In genomic region chr20:1265916-1266166, GRCh38 we compare ENCODE assay signal across 8 cellular contexts. TPM values are rescaled to one million over a fixed set of nuclear protein-coding genes. Genes with fewer than 3 reads are reported as not detected.
DNase-seq lines count a peak whose midpoint lies in the region; ATAC-seq, FAIRE-seq and TF ChIP-seq lines count a peak whose summit lies in the region.

No MANE protein-coding gene starts in this region.

- peak overlapping the region; percentile 64 for H3K4me2 ChIP-seq in GM12878 (ENCODE audit: control insufficient read depth, insufficient read depth)

- TF ChIP-seq RAD21 in GM12878 (IDR thresholded peaks at IDR 0.05; ENCODE audit: insufficient read depth, low read depth, low read length), result no peak

- no peak for TF ChIP-seq EP300 in GM12878 (IDR thresholded peaks at IDR 0.05; ENCODE audit: borderline replicate concordance in 1 of 2, control insufficient read depth in 1 of 2, low read depth in 2 of 2, low read length in 2 of 2)

- CTCF ChIA-PET in GM12878 (lab: Yijun Ruan, JAX), result no interaction called here

- peaks cover 54% of the 10 kb centered on the region for H3K4me1 Mint-ChIP-seq in activated T-cell treated with anti-CD3 and anti-CD28 coated beads, Interleukin-2, amount 50 U/mL, for 4 hours (ENCODE audit: low read depth)

- intact Hi-C loops in GM12878 (cut with micrococcal nuclease; ENCODE audit: unreplicated experiment) (no loop called here), lower leg skin (cut with DNase I; ENCODE audit: low total_unique reads) (no loop called here), tibial artery (cut with DNase I; ENCODE audit: low total_unique reads) (no loop called here)

- TF ChIP-seq POLR2A in GM12878 (IDR thresholded peaks at IDR 0.05; ENCODE audit: low read depth, low read length) (no peak), lower leg skin (IDR thresholded peaks at IDR 0.05) (no peak)

- no peak overlapping the region for H3K9ac ChIP-seq in GM12878 (ENCODE audit: control insufficient read depth, insufficient read depth, low read length)

- H3K27me3 ChIP-seq in GM12878 (replicated peaks in 1 of 2; ENCODE audit: control insufficient read depth in 2 of 2, insufficient read depth in 2 of 2, low read length in 1 of 2), result peaks cover 3 to 10% of the 10 kb centered on the region in 2 experiments
- peaks cover 0 to 3% of the 10 kb centered on the region in 2 donors for H3K27me3 ChIP-seq in tibial artery

- RAD21 ChIA-PET in GM12878 (lab: Charles Lee; ENCODE audit: unreplicated experiment), result interaction anchor here (0.6 kb wide), 1 partner anchor 804 kb away, joined by 5 read pairs; the partner anchor contains the start of gene TBC1D20

- no peaks in the 10 kb centered on the region for H3K36me3 ChIP-seq in GM12878 (ENCODE audit: control insufficient read depth in 2 of 2, insufficient read depth in 2 of 2, low read length in 1 of 2)
- H3K36me3 ChIP-seq in tibial artery, result peaks cover 0 to 5% (median 0%) of the 10 kb centered on the region in 3 donors

- no peaks in the 10 kb centered on the region for H3K79me2 ChIP-seq in GM12878 (ENCODE audit: control insufficient read depth, insufficient read depth, low read length)

- no peak overlapping the region for H3K27ac ChIP-seq in GM12878 (ENCODE audit: control insufficient read depth, insufficient read depth)
- peak overlapping the region; percentile 59 to 67 for H3K27ac ChIP-seq in tibial artery

- H3K27me3 Mint-ChIP-seq in activated T-cell treated with anti-CD3 and anti-CD28 coated beads, Interleukin-2, amount 50 U/mL, for 4 hours (ENCODE audit: low read depth), result peaks cover 4% of the 10 kb centered on the region

- no peak for DNase-seq in activated T-cell treated with anti-CD3 and anti-CD28 coated beads, Interleukin-2, amount 50 U/mL, for 4 hours
- no peak for DNase-seq in activated T-cell treated with anti-CD3 and anti-CD28 coated beads, Interleukin-2, amount 50 U/mL, for 1 hour
- DNase-seq in GM12878 (ENCODE audit: low read depth, low spot score) (no peak), lower leg skin (ENCODE audit: low spot score in 2 of 2) (no peak), tibial artery (no peak), RPMI8226 (no peak), GM13976 (ENCODE audit: low spot score) (no peak)

- H3K4me3 Mint-ChIP-seq in activated T-cell treated with anti-CD3 and anti-CD28 coated beads, Interleukin-2, amount 50 U/mL, for 4 hours, result peak overlapping the region; percentile 87

- H4K20me1 ChIP-seq in GM12878 (ENCODE audit: control insufficient read depth, insufficient read depth), result no peaks in the 10 kb centered on the region

- H3K4me1 ChIP-seq in GM12878 (ENCODE audit: control insufficient read depth, insufficient read depth, low read length) (no peaks in the 10 kb centered on the region), tibial artery (peaks cover 0 to 18% (median 12%) of the 10 kb centered on the region in 4 donors)

- no peaks in the 10 kb centered on the region for H3K9me3 Mint-ChIP-seq in activated T-cell treated with anti-CD3 and anti-CD28 coated beads, Interleukin-2, amount 50 U/mL, for 4 hours

- TF ChIP-seq CTCF in GM12878 (IDR thresholded peaks at IDR 0.05 in 2 of 3, conservative IDR thresholded peaks at IDR 0.05 in 1 of 3; ENCODE audit: control insufficient read depth in 2 of 3, extremely low read depth in 1 of 3, insufficient read depth in 1 of 3, low read depth in 3 of 3, low read length in 3 of 3), result no peak
- TF ChIP-seq CTCF in lower leg skin (IDR thresholded peaks at IDR 0.05), result no peak
- TF ChIP-seq CTCF in tibial artery (IDR thresholded peaks at IDR 0.05), result no peak
- TF ChIP-seq CTCF in GM13976 (IDR thresholded peaks at IDR 0.05; ENCODE audit: borderline replicate concordance, control extremely low read depth, extremely low read depth, insufficient read depth, missing control alignments), result no peak

- peaks cover 2% of the 10 kb centered on the region for H3K36me3 Mint-ChIP-seq in activated T-cell treated with anti-CD3 and anti-CD28 coated beads, Interleukin-2, amount 50 U/mL, for 4 hours (ENCODE audit: insufficient read depth)

- 0% methylated on average over 10 of the region's 10 CpGs for WGBS in GM12878 (ENCODE audit: insufficient coverage, insufficient replicate concordance, low lambda C conversion rate, missing lambda C conversion rate)
- WGBS in lower leg skin, 2 donors, result 1 to 4% methylated on average over 10 of the region's 10 CpGs

- SMC1A ChIA-PET in GM12878 (lab: Charles Lee; ENCODE audit: uncharacterized antibody, unreplicated experiment), result no interaction called here

- ATAC-seq in activated T-cell treated with anti-CD3 and anti-CD28 coated beads, Interleukin-2, amount 50 U/mL, for 4 hours, result no peak
- ATAC-seq in GM12878 (no peak), GM19455 (IDR thresholded peaks at IDR 0.05; ENCODE audit: unreplicated experiment) (no peak)

- peak overlapping the region; percentile 75 for H2AFZ ChIP-seq in GM12878 (ENCODE audit: control insufficient read depth, low read depth, low read length)

- POLR2A ChIA-PET in GM12878 (lab: Charles Lee), result no interaction called here

- H3K4me3 ChIP-seq in GM12878 (0 out of 2 replicates have a peak overlapping the region, but pooled peaks have one; percentile 47), lower leg skin (ENCODE audit: low read depth, poor library complexity, severe bottlenecking) (peak overlapping the region; percentile 22), tibial artery (peak overlapping the region; percentile 91 to 92)

- BruUV-seq in GM12878 (replicated peaks; lab: Mats Ljungman, UMichigan), result no TSS peak

- H3K9me3 ChIP-seq in GM12878 (replicated peaks; ENCODE audit: control insufficient read depth, insufficient read depth, low read length) (peaks cover 3% of the 10 kb centered on the region; the same call in 1 of the 3 replicates), tibial artery (no peaks in the 10 kb centered on the region)

- in situ Hi-C loops in GM12878 (cut with MboI), result no loop called here
- in situ Hi-C loops in GM13976 (cut with MboI; ENCODE audit: low sequenced_read_pairs, unreplicated experiment), result no loop called here

- no peak for FAIRE-seq in GM12878 (lab: Jason Lieb, UNC)

TF ChIP-seq in GM12878, 131 proteins besides CTCF, POLR2A, EP300 and RAD21 (continues in another document):
- TF ChIP-seq CEBPB (IDR thresholded peaks at IDR 0.05; ENCODE audit: borderline replicate concordance in 1 of 2, low read depth in 2 of 2, low read length in 2 of 2) (no peak), SRF (IDR thresholded peaks at IDR 0.05; ENCODE audit: low read depth in 2 of 2, low read length in 2 of 2) (no peak), TBL1XR1 (IDR thresholded peaks at IDR 0.05; ENCODE audit: low read depth, low read length) (no peak), FOXK2 (IDR thresholded peaks at IDR 0.05) (no peak), IRF3 (IDR thresholded peaks at IDR 0.05) (no peak), NBN (IDR thresholded peaks at IDR 0.05) (no peak), POLR2AphosphoS5 (IDR thresholded peaks at IDR 0.05; ENCODE audit: low read length) (no peak)

RNA-seq across cellular contexts. Expression of gene SNPH, which starts 0.3 kb away (rescaled TPM):
- 1 to 10 TPM; 1.4 to 2.6 (median 1.9) TPM for total RNA-seq in activated T-cell treated with anti-CD3 and anti-CD28 coated beads, Interleukin-2, amount 50 U/mL, for 4 hours
- 0.27 and 0.34 TPM in 2 replicates for total RNA-seq in GM12878 (2013; cell fraction: nucleolus; rRNA removed)
- total RNA-seq in GM12878 (2014; rRNA removed), result 0.45 and 0.49 TPM in 2 replicates
- 0.13 and 0.14 TPM in 2 replicates for total RNA-seq in GM12878 (2014; rRNA removed; fragmentation: Illumina TruSeq; extraction: Trizol)
- total RNA-seq in GM12878 (2021), result 0.31 and 0.53 TPM in 2 replicates
- polyA plus RNA-seq in GM12878 (2011; ENCODE audit: low read depth), result 0.07 TPM
- not detected in 2 replicates for polyA plus RNA-seq in GM12878 (2011; rRNA removed)
- 0.01 and 0.02 TPM in 2 replicates for polyA plus RNA-seq in GM12878 (2011; cell fraction: cytosol; rRNA removed)
- polyA plus RNA-seq in GM12878 (2011; cell fraction: nucleus; rRNA removed), result 0.09 and 0.18 TPM in 2 replicates
- polyA plus RNA-seq in GM12878 (2012), result 0.09 and 0.14 TPM in 2 replicates
- 0.05 and 0.15 TPM in 2 replicates for polyA plus RNA-seq in GM12878 (2014; fragmentation: Illumina TruSeq; extraction: Trizol)
- under 1 TPM in 1 of 2 experiments, not detected in 1; 0.02 TPM for polyA plus RNA-seq in GM12878 (2014; fragmentation: Nextera tagmentation; extraction: Ambion mirVana)
- polyA plus RNA-seq in GM12878 (2014; rRNA removed), result 0.27 and 0.40 TPM in 2 replicates
- under 1 TPM; 0.37 to 0.44 TPM for polyA plus RNA-seq in GM12878 (2016; fragmentation: Nextera tagmentation; extraction: Ambion mirVana)
- polyA minus RNA-seq in GM12878 (2011; rRNA and poly(A)+ RNA removed), result not detected in 2 replicates
- 0.53 TPM in 1 of 2 replicates, not detected in the other for polyA minus RNA-seq in GM12878 (2011; cell fraction: cytosol; rRNA and poly(A)+ RNA removed)
- not detected in 2 replicates for polyA minus RNA-seq in GM12878 (2011; cell fraction: nucleus; rRNA and poly(A)+ RNA removed)
- 1 to 10 TPM in 3 of 4 donors, under 1 TPM in 1; 0.25 to 2.8 (median 2.1) TPM for total RNA-seq in lower leg skin

RNA-seq across cellular contexts. Expression of gene RAD21L1, which starts 40.0 kb away (rescaled TPM):
- total RNA-seq in activated T-cell treated with anti-CD3 and anti-CD28 coated beads, Interleukin-2, amount 50 U/mL, for 4 hours, result under 1 TPM in 1 of 3 donors, not detected in 2; 0.71 TPM
- 0.35 TPM in 1 of 2 replicates, not detected in the other for total RNA-seq in GM12878 (2013; cell fraction: nucleolus; rRNA removed)
- total RNA-seq in GM12878 (2014; rRNA removed) (not detected in 2 replicates), GM12878 (2014; rRNA removed; fragmentation: Illumina TruSeq; extraction: Trizol) (not detected in 2 replicates), GM12878 (2021) (not detected in 2 replicates), lower leg skin (under 1 TPM in 1 of 4 donors, not detected in 3; 0.38 TPM)
- polyA plus RNA-seq in GM12878 (2011; ENCODE audit: low read depth), result not detected
- polyA plus RNA-seq in GM12878 (2011; rRNA removed) (not detected in 2 replicates), GM12878 (2014; fragmentation: Illumina TruSeq; extraction: Trizol) (0.14 TPM in 1 of 2 replicates, not detected in the other), GM12878 (2014; fragmentation: Nextera tagmentation; extraction: Ambion mirVana) (not detected), GM12878 (2014; rRNA removed) (not detected in 2 replicates), GM12878 (2016; fragmentation: Nextera tagmentation; extraction: Ambion mirVana) (not detected)
- not detected in 2 replicates for polyA plus RNA-seq in GM12878 (2011; cell fraction: cytosol; rRNA removed)
- polyA plus RNA-seq in GM12878 (2011; cell fraction: nucleus; rRNA removed), result not detected in 2 replicates
- polyA plus RNA-seq in GM12878 (2012), result not detected in 2 replicates
- not detected in 2 replicates for polyA minus RNA-seq in GM12878 (2011; rRNA and poly(A)+ RNA removed)
- polyA minus RNA-seq in GM12878 (2011; cell fraction: cytosol; rRNA and poly(A)+ RNA removed), result not detected in 2 replicates
- not detected in 2 replicates for polyA minus RNA-seq in GM12878 (2011; cell fraction: nucleus; rRNA and poly(A)+ RNA removed)

Comparison
In these comparisons a context has a peak if more than half of its experiments do, and no peak if none do; other contexts are left out.
1. H3K4me3 ChIP-seq: peak in every context shown above with its lines; median percentile 92 in tibial artery; 47 in GM12878; 22 in lower leg skin.